17 cellular contexts compared by ENCODE assay signal in the genomic region with DNA sequence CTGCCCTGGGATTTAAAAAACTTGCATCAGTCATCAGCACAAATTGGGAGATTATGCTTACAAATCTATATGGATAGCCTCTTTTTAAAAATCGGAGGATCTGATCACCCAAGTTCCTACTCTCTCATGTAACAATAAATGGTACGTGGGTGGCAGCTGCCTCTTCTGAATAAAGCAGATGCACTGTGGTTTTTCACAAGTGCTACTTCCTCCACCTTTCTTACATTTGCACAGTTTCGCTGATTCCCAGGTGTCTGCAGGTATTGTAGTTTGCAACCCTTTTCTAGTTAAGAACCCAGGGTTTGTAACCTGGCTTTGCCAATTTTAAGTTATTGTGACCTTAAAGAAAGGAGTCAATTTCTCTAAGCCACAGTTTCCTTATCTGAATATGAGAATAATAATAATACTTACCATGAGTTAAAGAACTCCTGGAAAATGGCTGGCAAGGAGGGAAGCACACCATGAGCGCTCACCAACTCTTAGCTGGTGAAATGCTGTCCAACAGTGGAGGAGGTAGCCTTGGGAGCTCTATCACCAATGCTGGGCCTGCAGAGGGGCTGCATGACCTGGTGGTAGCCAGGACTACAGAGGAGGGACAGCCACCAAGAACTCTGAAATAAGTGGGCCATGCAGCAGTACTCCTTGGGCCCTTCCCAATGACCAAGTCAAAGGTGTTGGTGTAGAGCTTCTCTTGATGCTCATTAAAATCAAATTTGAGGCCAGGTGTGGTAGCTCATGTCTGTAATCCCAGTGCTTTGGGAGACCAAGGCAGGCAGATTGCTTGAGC. TPM values are rescaled to one million over a fixed set of nuclear protein-coding genes. Genes with fewer than 3 reads are reported as not detected.
DNase-seq lines count a peak whose midpoint lies in the region; ATAC-seq, FAIRE-seq and TF ChIP-seq lines count a peak whose summit lies in the region.
"Had no signal": no experiment of that assay in that cellular context is flagged by ENCODE, and none has a peak within 500 bp of the region (broad histone marks: within the 10 kb centered on the region; RNA-seq: fewer than 3 reads in every experiment).

No MANE protein-coding gene starts in this region.

- H4K20me1 ChIP-seq in GM12878 (ENCODE audit: control insufficient read depth, insufficient read depth), result no peaks in the 10 kb centered on the region

- H3K27me3 Mint-ChIP-seq in activated naive CD4-positive, alpha-beta T cell treated with anti-CD3 and anti-CD28 coated beads for 36 hours (ENCODE audit: low read depth), result no peaks in the 10 kb centered on the region
- H3K27me3 Mint-ChIP-seq in chondrocyte (ENCODE audit: low read depth), result peaks cover 19% of the 10 kb centered on the region

- no peak for TF ChIP-seq RAD21 in GM12878 (IDR thresholded peaks at IDR 0.05; ENCODE audit: insufficient read depth, low read depth, low read length)

- no peak for TF ChIP-seq CTCF in GM12878 (IDR thresholded peaks at IDR 0.05 in 2 of 3, conservative IDR thresholded peaks at IDR 0.05 in 1 of 3; ENCODE audit: control insufficient read depth in 2 of 3, extremely low read depth in 1 of 3, insufficient read depth in 1 of 3, low read depth in 3 of 3, low read length in 3 of 3)
- TF ChIP-seq CTCF in transverse colon (IDR thresholded peaks at IDR 0.05), result no peak
- TF ChIP-seq CTCF in chondrocyte (IDR thresholded peaks at IDR 0.05), result no peak

- peak overlapping the region; percentile 36 for H3K4me3 Mint-ChIP-seq in activated naive CD4-positive, alpha-beta T cell treated with anti-CD3 and anti-CD28 coated beads for 36 hours
- H3K4me3 Mint-ChIP-seq in chondrocyte (ENCODE audit: unreplicated experiment), result no peak overlapping the region

- peak overlapping the region; percentile 95 for H3K27ac Mint-ChIP-seq in activated naive CD4-positive, alpha-beta T cell treated with anti-CD3 and anti-CD28 coated beads for 36 hours
- no peak overlapping the region for H3K27ac Mint-ChIP-seq in chondrocyte (ENCODE audit: unreplicated experiment)

- SMC1A ChIA-PET in GM12878 (lab: Charles Lee; ENCODE audit: uncharacterized antibody, unreplicated experiment), result interaction anchor here (0.9 to 11.2 kb wide), 8 partner anchors 12 to 236 kb away, joined by 3 to 144 read pairs (median 5); no protein-coding TSS in a partner anchor

- H3K27ac ChIP-seq in GM12878 (ENCODE audit: control insufficient read depth, insufficient read depth) (peak overlapping the region; percentile 87), transverse colon (peak overlapping the region; percentile 38 to 74 (median 40))
- H3K27ac ChIP-seq: lower lobe of right lung, thoracic aorta had no signal

- no TSS peak for BruUV-seq in GM12878 (replicated peaks; lab: Mats Ljungman, UMichigan)

- intact Hi-C loops in activated naive CD4-positive, alpha-beta T cell treated with anti-CD3 and anti-CD28 coated beads for 36 hours (cut with micrococcal nuclease), result loop anchor here (10.0 kb wide), 1 partner anchor 968 kb away; no protein-coding TSS in a partner anchor
- intact Hi-C loops in GM12878 (cut with micrococcal nuclease; ENCODE audit: unreplicated experiment) (loop anchor here (10.0 kb wide), 2 partner anchors 238 to 588 kb away; partner anchors contain the start of genes CD53 and CHI3L2), transverse colon (cut with DNase I; ENCODE audit: low total_unique reads) (no loop called here)

- H3K4me1 Mint-ChIP-seq in activated naive CD4-positive, alpha-beta T cell treated with anti-CD3 and anti-CD28 coated beads for 36 hours (ENCODE audit: low read depth), result peaks cover 78% of the 10 kb centered on the region
- no peaks in the 10 kb centered on the region for H3K4me1 Mint-ChIP-seq in chondrocyte (ENCODE audit: low read depth)

- TF ChIP-seq EP300 in GM12878 (IDR thresholded peaks at IDR 0.05; ENCODE audit: borderline replicate concordance in 1 of 2, control insufficient read depth in 1 of 2, low read depth in 2 of 2, low read length in 2 of 2) (peak; percentile 52 to 63; a peak in 2 of 4 replicates), transverse colon (IDR thresholded peaks at IDR 0.05; ENCODE audit: low read depth) (no peak)

- no peak overlapping the region for H2AFZ ChIP-seq in GM12878 (ENCODE audit: control insufficient read depth, low read depth, low read length)

- 25% methylated on average over 4 of the region's 4 CpGs for WGBS in GM12878 (ENCODE audit: insufficient coverage, insufficient replicate concordance, low lambda C conversion rate, missing lambda C conversion rate)
- WGBS in transverse colon (ENCODE audit: low coverage in 1 of 2), 2 donors, result 65 to 89% methylated on average over 3 to 4 of the region's 4 CpGs

- H3K4me2 ChIP-seq in GM12878 (ENCODE audit: control insufficient read depth, insufficient read depth), result peak overlapping the region; percentile 80

- peak overlapping the region; percentile 3; the same call in 1 of the 2 replicates for H3K9ac ChIP-seq in GM12878 (ENCODE audit: control insufficient read depth, insufficient read depth, low read length)

- H3K9me3 ChIP-seq in GM12878 (replicated peaks; ENCODE audit: control insufficient read depth, insufficient read depth, low read length), result no peaks in the 10 kb centered on the region
- no peaks in the 10 kb centered on the region for H3K9me3 ChIP-seq in transverse colon
- H3K9me3 ChIP-seq: lower lobe of right lung, thoracic aorta had no signal

- POLR2A ChIA-PET in GM12878 (lab: Charles Lee), result interaction anchor here (1.3 to 2.7 kb wide), 3 partner anchors 8 to 129 kb away, joined by 3 to 23 read pairs (median 5); no protein-coding TSS in a partner anchor

- no peaks in the 10 kb centered on the region for H3K36me3 Mint-ChIP-seq in activated naive CD4-positive, alpha-beta T cell treated with anti-CD3 and anti-CD28 coated beads for 36 hours (ENCODE audit: low read depth)
- H3K36me3 Mint-ChIP-seq in chondrocyte (ENCODE audit: low read depth), result no peaks in the 10 kb centered on the region

- FAIRE-seq in GM12878 (lab: Jason Lieb, UNC), result peak; percentile 66
- FAIRE-seq: astrocyte had no signal

- H3K27me3 ChIP-seq in GM12878 (replicated peaks in 1 of 2; ENCODE audit: control insufficient read depth in 2 of 2, insufficient read depth in 2 of 2, low read length in 1 of 2) (no peaks in the 10 kb centered on the region), transverse colon (peaks cover 7% of the 10 kb centered on the region)

- H3K79me2 ChIP-seq in GM12878 (ENCODE audit: control insufficient read depth, insufficient read depth, low read length), result no peaks in the 10 kb centered on the region

- RAD21 ChIA-PET in GM12878 (lab: Charles Lee; ENCODE audit: unreplicated experiment), result interaction anchor here (0.6 to 6.4 kb wide), 8 partner anchors 10 to 243 kb away, joined by 3 to 82 read pairs (median 7); no protein-coding TSS in a partner anchor

- H3K9me3 Mint-ChIP-seq in activated naive CD4-positive, alpha-beta T cell treated with anti-CD3 and anti-CD28 coated beads for 36 hours, result no peaks in the 10 kb centered on the region
- H3K9me3 Mint-ChIP-seq in chondrocyte (ENCODE audit: low read depth), result no peaks in the 10 kb centered on the region

- H3K4me1 ChIP-seq in GM12878 (ENCODE audit: control insufficient read depth, insufficient read depth, low read length) (peaks cover 69% of the 10 kb centered on the region), transverse colon (peaks cover 0 to 12% (median 7%) of the 10 kb centered on the region in 4 donors)

- TF ChIP-seq POLR2A in Raji (IDR thresholded peaks at IDR 0.05; ENCODE audit: insufficient read depth, low read depth, low read length) (peak; percentile 50; the same call in 1 of the 2 replicates), GM12878 (IDR thresholded peaks at IDR 0.05; ENCODE audit: low read depth, low read length) (no peak), transverse colon (IDR thresholded peaks at IDR 0.05) (no peak)

- in situ Hi-C loops in GM12878 (cut with MboI) (no loop called here), transverse colon (cut with MboI; ENCODE audit: low pct_ligation_motif_present in 1 of 4, low pct_unique_long_range_greater_than_20kb in 1 of 4, low sequenced_read_pairs in 3 of 4) (loop anchor here in 1 of 4 donors (25.0 kb wide), 1 partner anchor 126 kb away; no protein-coding TSS in a partner anchor)

- CTCF ChIA-PET in activated naive CD4-positive, alpha-beta T cell treated with anti-CD3 and anti-CD28 coated beads for 36 hours (lab: Charles Lee), result interaction anchor here (0.7 to 10.8 kb wide), 6 partner anchors 11 to 151 kb away, joined by 3 to 135 read pairs (median 5); no protein-coding TSS in a partner anchor
- CTCF ChIA-PET in GM12878 (lab: Yijun Ruan, JAX), result interaction anchor here (0.7 to 6.8 kb wide), 7 partner anchors 10 to 145 kb away, joined by 3 to 86 read pairs (median 15); no protein-coding TSS in a partner anchor

- peak; percentile 55 for DNase-seq in activated naive CD4-positive, alpha-beta T cell treated with anti-CD3 and anti-CD28 coated beads for 36 hours
- no peak for DNase-seq in activated naive CD4-positive, alpha-beta T cell treated with Interleukin-2 at 50 U/mL for 16 hours
- DNase-seq in GM12878 (ENCODE audit: low read depth, low spot score) (no peak), transverse colon (peak; percentile 38), chondrocyte (ENCODE audit: low spot score) (no peak), NCI-H1092 (lab: John Stamatoyannopoulos, UW) (no peak)
- DNase-seq: ACHN, lower lobe of right lung, NCI-H1048, NCI-H510A treated with DMSO at 0.1 percent for 48 hours, T-helper 9 cell had no signal

- H3K36me3 ChIP-seq in GM12878 (ENCODE audit: control insufficient read depth in 2 of 2, insufficient read depth in 2 of 2, low read length in 1 of 2) (no peaks in the 10 kb centered on the region), transverse colon (no peaks in the 10 kb centered on the region)
- H3K36me3 ChIP-seq: lower lobe of right lung, thoracic aorta had no signal

- H3K4me3 ChIP-seq in GM12878 (peak overlapping the region; percentile 15; the same call in 1 of the 2 replicates), transverse colon (no peak overlapping the region)
- H3K4me3 ChIP-seq: lower lobe of right lung, skin epidermis, thoracic aorta had no signal

- ATAC-seq in GM12878 (peak; percentile 17), HG02852 (IDR thresholded peaks at IDR 0.05; ENCODE audit: unreplicated experiment) (no peak)
- ATAC-seq: lower lobe of right lung had no signal

RNA-seq across cellular contexts. Expression of gene KCNA2, which starts 30.2 kb away (rescaled TPM):
- under 1 TPM; 0.19 to 0.64 TPM for total RNA-seq in activated naive CD4-positive, alpha-beta T cell treated with anti-CD3 and anti-CD28 coated beads for 36 hours
- 0.07 and 0.17 TPM in 2 replicates for total RNA-seq in GM12878 (2013; cell fraction: nucleolus; rRNA removed)
- total RNA-seq in GM12878 (2014; rRNA removed) (0.11 and 0.17 TPM in 2 replicates), GM12878 (2014; rRNA removed; fragmentation: Illumina TruSeq; extraction: Trizol) (0.13 and 0.14 TPM in 2 replicates), GM12878 (2021) (0.08 and 0.38 TPM in 2 replicates), transverse colon (1 to 10 TPM in 1 of 4 donors, under 1 TPM in 2, not detected in 1; 0.40 to 1.7 (median 0.68) TPM), chondrocyte (0.12 to 0.33 TPM (median 0.17 TPM) in 3 replicates)
- 0.10 TPM for polyA plus RNA-seq in GM12878 (2011; ENCODE audit: low read depth)
- polyA plus RNA-seq in GM12878 (2011; rRNA removed) (0.01 and 0.07 TPM in 2 replicates), GM12878 (2014; fragmentation: Illumina TruSeq; extraction: Trizol) (0.06 and 0.56 TPM in 2 replicates), GM12878 (2014; fragmentation: Nextera tagmentation; extraction: Ambion mirVana) (under 1 TPM in 1 of 2 experiments, not detected in 1; 0.02 TPM), GM12878 (2014; rRNA removed) (0.03 and 0.14 TPM in 2 replicates), GM12878 (2016; fragmentation: Nextera tagmentation; extraction: Ambion mirVana) (under 1 TPM in 1 of 2 experiments, not detected in 1; 0.07 TPM)
- polyA plus RNA-seq in GM12878 (2011; cell fraction: cytosol; rRNA removed), result 0.03 and 0.05 TPM in 2 replicates
- polyA plus RNA-seq in GM12878 (2011; cell fraction: nucleus; rRNA removed), result 0.07 and 0.15 TPM in 2 replicates
- polyA plus RNA-seq in GM12878 (2012), result 0.14 and 0.18 TPM in 2 replicates
- polyA minus RNA-seq in GM12878 (2011; rRNA and poly(A)+ RNA removed), result under 0.01 and 0.07 TPM in 2 replicates
- not detected in 2 replicates for polyA minus RNA-seq in GM12878 (2011; cell fraction: cytosol; rRNA and poly(A)+ RNA removed)
- not detected in 2 replicates for polyA minus RNA-seq in GM12878 (2011; cell fraction: nucleus; rRNA and poly(A)+ RNA removed)
- total RNA-seq: dermis microvascular lymphatic vessel endothelial cell had no signal

RNA-seq across cellular contexts. Expression of gene KCNA3, which starts 38.4 kb away (rescaled TPM):
- total RNA-seq in activated naive CD4-positive, alpha-beta T cell treated with anti-CD3 and anti-CD28 coated beads for 36 hours, result 10 to 100 TPM; 15.3 to 15.4 TPM
- total RNA-seq in GM12878 (2013; cell fraction: nucleolus; rRNA removed), result 5.5 and 5.9 TPM in 2 replicates
- total RNA-seq in GM12878 (2014; rRNA removed) (2.3 and 2.5 TPM in 2 replicates), GM12878 (2014; rRNA removed; fragmentation: Illumina TruSeq; extraction: Trizol) (1.7 TPM in 2 replicates), GM12878 (2021) (3.1 and 3.3 TPM in 2 replicates), transverse colon (10 to 100 TPM in 3 of 4 donors, 1 to 10 TPM in 1; 2.9 to 22.4 (median 10.9) TPM), chondrocyte (not detected in 3 replicates)
- 0.89 TPM for polyA plus RNA-seq in GM12878 (2011; ENCODE audit: low read depth)
- polyA plus RNA-seq in GM12878 (2011; rRNA removed) (0.30 and 0.53 TPM in 2 replicates), GM12878 (2014; fragmentation: Illumina TruSeq; extraction: Trizol) (1.4 and 1.7 TPM in 2 replicates), GM12878 (2014; fragmentation: Nextera tagmentation; extraction: Ambion mirVana) (under 1 TPM; 0.10 to 0.26 TPM), GM12878 (2014; rRNA removed) (1.6 and 1.9 TPM in 2 replicates), GM12878 (2016; fragmentation: Nextera tagmentation; extraction: Ambion mirVana) (1 to 10 TPM; 1.6 to 1.7 TPM)
- polyA plus RNA-seq in GM12878 (2011; cell fraction: cytosol; rRNA removed), result 0.45 and 0.46 TPM in 2 replicates
- polyA plus RNA-seq in GM12878 (2011; cell fraction: nucleus; rRNA removed), result 0.57 and 0.75 TPM in 2 replicates
- polyA plus RNA-seq in GM12878 (2012), result 1.0 and 1.6 TPM in 2 replicates
- 1.8 and 2.3 TPM in 2 replicates for polyA minus RNA-seq in GM12878 (2011; rRNA and poly(A)+ RNA removed)
- polyA minus RNA-seq in GM12878 (2011; cell fraction: cytosol; rRNA and poly(A)+ RNA removed), result 0.83 TPM in 1 of 2 replicates, not detected in the other
- 1.8 and 3.3 TPM in 2 replicates for polyA minus RNA-seq in GM12878 (2011; cell fraction: nucleus; rRNA and poly(A)+ RNA removed)
- total RNA-seq: dermis microvascular lymphatic vessel endothelial cell had no signal

Comparison
In these comparisons a context has a peak if more than half of its experiments do, and no peak if none do; other contexts are left out.
1. DNase-seq: peak in activated naive CD4-positive, alpha-beta T cell treated with anti-CD3 and anti-CD28 coated beads for 36 hours (single experiment) and transverse colon (single experiment); none in activated naive CD4-positive, alpha-beta T cell treated with Interleukin-2 at 50 U/mL for 16 hours (single experiment), GM12878 (single experiment), chondrocyte (single experiment) and NCI-H1092 (single experiment).